23 cellular contexts compared by ENCODE assay signal in the genomic region with DNA sequence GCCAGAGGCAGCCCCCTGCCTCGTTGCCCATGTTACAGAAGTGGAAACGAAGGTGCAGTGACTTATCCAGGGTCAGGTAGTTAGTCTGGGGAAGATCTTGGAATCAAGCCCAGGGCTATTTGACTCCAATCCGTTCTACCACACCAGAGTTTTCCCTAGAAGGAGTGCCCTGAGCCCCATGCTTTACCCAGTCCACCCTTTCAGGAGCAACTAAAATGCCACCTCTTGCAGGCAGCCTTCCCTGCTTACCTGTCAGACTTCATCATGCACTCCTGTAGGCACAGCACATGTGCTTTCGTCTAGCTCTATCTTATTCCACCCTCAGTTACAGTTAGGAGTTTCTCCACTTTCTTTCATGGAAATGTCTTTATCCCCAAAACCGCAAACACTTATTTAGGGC.
DNase-seq lines count a peak whose midpoint lies in the region; ATAC-seq and TF ChIP-seq lines count a peak whose summit lies in the region.
"Had no signal": no experiment of that assay in that cellular context is flagged by ENCODE, and none has a peak within 500 bp of the region (broad histone marks: within the 10 kb centered on the region; RNA-seq: fewer than 3 reads in every experiment).

No MANE protein-coding gene starts in this region.

- CTCF ChIA-PET in WTC11 (lab: Charles Lee), result interaction anchor here (1.1 to 1.8 kb wide), 3 partner anchors 70 to 186 kb away, joined by 3 to 6 read pairs (median 5); no protein-coding TSS in a partner anchor

- H3K27ac ChIP-seq in GM23338 (ENCODE audit: low read depth), result no peak overlapping the region
- H3K27ac ChIP-seq: 22Rv1, A549, BLaER1 had no signal

- H3K27ac Mint-ChIP-seq in GM23338 (no peak overlapping the region), WTC11 (no peak overlapping the region)
- H3K27ac Mint-ChIP-seq: CD14-positive monocyte; CD4-positive, alpha-beta memory T cell; CD4-positive, CD25-positive, alpha-beta regulatory T cell; CD8-positive, alpha-beta memory T cell had no signal

- no peaks in the 10 kb centered on the region for H3K4me1 Mint-ChIP-seq in GM23338
- H3K4me1 Mint-ChIP-seq in WTC11, result no peaks in the 10 kb centered on the region
- H3K4me1 Mint-ChIP-seq: CD14-positive monocyte; CD4-positive, alpha-beta memory T cell; CD4-positive, CD25-positive, alpha-beta regulatory T cell; CD8-positive, alpha-beta memory T cell had no signal

- H3K4me3 Mint-ChIP-seq in GM23338, result no peak overlapping the region
- H3K4me3 Mint-ChIP-seq in WTC11, result no peak overlapping the region
- H3K4me3 Mint-ChIP-seq: CD14-positive monocyte; CD4-positive, alpha-beta memory T cell; CD4-positive, CD25-positive, alpha-beta regulatory T cell; CD8-positive, alpha-beta memory T cell had no signal

- no peaks in the 10 kb centered on the region for H3K79me2 ChIP-seq in GM23338 (replicated peaks; ENCODE audit: insufficient read depth)

- in situ Hi-C loops in ACHN (cut with HindIII; ENCODE audit: low pct_ligation_motif_present, low pct_unique_long_range_greater_than_20kb, low sequenced_read_pairs), result no loop called here

- H3K4me1 ChIP-seq in GM23338 (ENCODE audit: insufficient read depth), result no peaks in the 10 kb centered on the region
- H3K4me1 ChIP-seq: A549, BE2C, BLaER1 had no signal

- H3K4me2 ChIP-seq in GM23338, result no peak overlapping the region
- H3K4me2 ChIP-seq: A549, BLaER1 had no signal

- no peaks in the 10 kb centered on the region; the same call in 1 of the 3 replicates for H3K9me3 Mint-ChIP-seq in GM23338
- H3K9me3 Mint-ChIP-seq in WTC11, result no peaks in the 10 kb centered on the region
- H3K9me3 Mint-ChIP-seq: CD14-positive monocyte; CD8-positive, alpha-beta memory T cell had no signal

- no peak overlapping the region for H2AFZ ChIP-seq in GM23338

- H3K27me3 Mint-ChIP-seq in GM23338 (ENCODE audit: insufficient read depth, low read depth, poor library complexity) (peaks cover 9% of the 10 kb centered on the region), WTC11 (ENCODE audit: low read depth) (peaks cover 11% of the 10 kb centered on the region)

- H3K27me3 ChIP-seq in GM23338 (ENCODE audit: insufficient read depth), result no peaks in the 10 kb centered on the region
- H3K27me3 ChIP-seq: BE2C, BLaER1 had no signal

- H3K36me3 Mint-ChIP-seq in GM23338 (ENCODE audit: low read depth), result no peaks in the 10 kb centered on the region
- no peaks in the 10 kb centered on the region for H3K36me3 Mint-ChIP-seq in WTC11
- H3K36me3 Mint-ChIP-seq: CD14-positive monocyte; CD4-positive, alpha-beta memory T cell; CD4-positive, CD25-positive, alpha-beta regulatory T cell; CD8-positive, alpha-beta memory T cell had no signal

- H4K20me1 ChIP-seq in GM23338 (replicated peaks; ENCODE audit: insufficient read depth), result no peaks in the 10 kb centered on the region
- H4K20me1 ChIP-seq: BLaER1 had no signal

- no peaks in the 10 kb centered on the region for H3F3A ChIP-seq in GM23338 (replicated peaks; ENCODE audit: low read depth)

- no peaks in the 10 kb centered on the region for H3K36me3 ChIP-seq in GM23338 (ENCODE audit: insufficient read depth)
- H3K36me3 ChIP-seq: BE2C, BLaER1 had no signal

- TF ChIP-seq CTCF in GM23338 (conservative IDR thresholded peaks at IDR 0.05; ENCODE audit: low read depth in 2 of 2) (no peak), WTC11 (IDR thresholded peaks at IDR 0.05) (no peak)

- intact Hi-C loops in posterior vena cava (cut with DNase I), result no loop called here

- no peak overlapping the region for H3K4me3 ChIP-seq in GM23338
- H3K4me3 ChIP-seq: A549, BLaER1, GM12878 had no signal

- DNase-seq in GM23338 (ENCODE audit: low spot score) (no peak), WTC11 (ENCODE audit: low spot score) (no peak), posterior vena cava (ENCODE audit: low spot score) (peak; percentile 31), ACHN (no peak)
- DNase-seq in activated CD8-positive, alpha-beta memory T cell treated with anti-CD3 and anti-CD28 coated beads, Interleukin-2, amount 50 U/mL, for 48 hours, result no peak
- DNase-seq: BE2C; C1 segment of cervical spinal cord; CD4-positive, alpha-beta memory T cell; CD4-positive, CD25-positive, alpha-beta regulatory T cell; CD8-positive, alpha-beta memory T cell; COR-L47; DMS 273 treated with DMSO at 0.1 percent for 48 hours; DMS153; DMS53; DMS79; DND-41; EL; GDM1 had no signal

- ATAC-seq in GM23338, result peak; percentile 30; the same call in 1 of the 3 replicates
- ATAC-seq in WTC11, result no peak
- ATAC-seq: A549, GM12878 had no signal

- POLR2A ChIA-PET in WTC11 (lab: Charles Lee), result interaction anchor here (1.2 kb wide), 1 partner anchor 7 kb away, joined by 4 read pairs; no protein-coding TSS in a partner anchor

- H3K9me2 ChIP-seq in GM23338 (ENCODE audit: insufficient read depth), result no peaks in the 10 kb centered on the region

TF ChIP-seq in GM23338, 12 proteins besides CTCF, POLR2A, EP300 and RAD21 (continues in another document):
- TF ChIP-seq ZNF114 (CRISPR knock-in tag; IDR thresholded peaks at IDR 0.05), result no peak

TF ChIP-seq in WTC11, 78 proteins besides CTCF, POLR2A, EP300 and RAD21:
- no peak for TF ChIP-seq ESRRA (CRISPR knock-in tag; IDR thresholded peaks at IDR 0.05; ENCODE audit: borderline replicate concordance)
- TF ChIP-seq, protein P1, sequence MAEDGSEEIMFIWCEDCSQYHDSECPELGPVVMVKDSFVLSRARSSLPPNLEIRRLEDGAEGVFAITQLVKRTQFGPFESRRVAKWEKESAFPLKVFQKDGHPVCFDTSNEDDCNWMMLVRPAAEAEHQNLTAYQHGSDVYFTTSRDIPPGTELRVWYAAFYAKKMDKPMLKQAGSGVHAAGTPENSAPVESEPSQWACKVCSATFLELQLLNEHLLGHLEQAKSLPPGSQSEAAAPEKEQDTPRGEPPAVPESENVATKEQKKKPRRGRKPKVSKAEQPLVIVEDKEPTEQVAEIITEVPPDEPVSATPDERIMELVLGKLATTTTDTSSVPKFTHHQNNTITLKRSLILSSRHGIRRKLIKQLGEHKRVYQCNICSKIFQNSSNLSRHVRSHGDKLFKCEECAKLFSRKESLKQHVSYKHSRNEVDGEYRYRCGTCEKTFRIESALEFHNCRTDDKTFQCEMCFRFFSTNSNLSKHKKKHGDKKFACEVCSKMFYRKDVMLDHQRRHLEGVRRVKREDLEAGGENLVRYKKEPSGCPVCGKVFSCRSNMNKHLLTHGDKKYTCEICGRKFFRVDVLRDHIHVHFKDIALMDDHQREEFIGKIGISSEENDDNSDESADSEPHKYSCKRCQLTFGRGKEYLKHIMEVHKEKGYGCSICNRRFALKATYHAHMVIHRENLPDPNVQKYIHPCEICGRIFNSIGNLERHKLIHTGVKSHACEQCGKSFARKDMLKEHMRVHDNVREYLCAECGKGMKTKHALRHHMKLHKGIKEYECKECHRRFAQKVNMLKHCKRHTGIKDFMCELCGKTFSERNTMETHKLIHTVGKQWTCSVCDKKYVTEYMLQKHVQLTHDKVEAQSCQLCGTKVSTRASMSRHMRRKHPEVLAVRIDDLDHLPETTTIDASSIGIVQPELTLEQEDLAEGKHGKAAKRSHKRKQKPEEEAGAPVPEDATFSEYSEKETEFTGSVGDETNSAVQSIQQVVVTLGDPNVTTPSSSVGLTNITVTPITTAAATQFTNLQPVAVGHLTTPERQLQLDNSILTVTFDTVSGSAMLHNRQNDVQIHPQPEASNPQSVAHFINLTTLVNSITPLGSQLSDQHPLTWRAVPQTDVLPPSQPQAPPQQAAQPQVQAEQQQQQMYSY (CRISPR knock-in tag; IDR thresholded peaks at IDR 0.05), result peak; percentile 84
